ENCODE assay signal across 12 cellular contexts in genomic region chr18:36580874-36581750, GRCh38.
DNase-seq lines count a peak whose midpoint lies in the region; ATAC-seq and TF ChIP-seq lines count a peak whose summit lies in the region.
"Had no signal": no experiment of that assay in that cellular context is flagged by ENCODE, and none has a peak within 500 bp of the region (broad histone marks: within the 10 kb centered on the region; RNA-seq: fewer than 3 reads in every experiment).

No MANE protein-coding gene starts in this region.

- BruUV-seq in PC-3 (replicated peaks; lab: Mats Ljungman, UMichigan) = no TSS peak

- no peaks in the 10 kb centered on the region for H3K79me2 ChIP-seq in PC-3 (ENCODE audit: low read length)

- no peak overlapping the region for H3K4me3 ChIP-seq in PC-3 (ENCODE audit: low read length)
- H3K4me3 ChIP-seq in muscle layer of duodenum (ENCODE audit: low read depth in 1 of 2, low read length in 2 of 2) = no peak overlapping the region
- H3K4me3 ChIP-seq: SK-N-MC, upper lobe of right lung had no signal

- H3K27ac ChIP-seq in PC-3 (ENCODE audit: low read length) (peak overlapping the region; percentile 39), epithelial cell of prostate (peak overlapping the region; percentile 91), muscle layer of duodenum (ENCODE audit: low read length) (peak overlapping the region; percentile 11)
- H3K27ac ChIP-seq: SK-N-MC, upper lobe of right lung had no signal

- H3K27ac Mint-ChIP-seq in activated T-helper 2 cell treated with anti-CD3 and anti-CD28 coated beads, Interferon-gamma antibody, Interleukin-2, Interleukin-4, amounts not matched to agents 10 μg/mL and 5 μg/mL and 100 μg/mL, durations not matched to agents 14 hours and 24 hours and 36 hours = no peak overlapping the region
- H3K27ac Mint-ChIP-seq: B cell had no signal

- H3K4me2 ChIP-seq in PC-3 (ENCODE audit: low read length) = peak overlapping the region; percentile 13; the same call in 1 of the 2 replicates

- intact Hi-C loops in PC-3 (cut with micrococcal nuclease) = no loop called here
- intact Hi-C loops in activated T-helper 2 cell treated with anti-CD3 and anti-CD28 coated beads, Interferon-gamma antibody, Interleukin-2, Interleukin-4, amounts not matched to agents 10 μg/mL and 5 μg/mL and 100 μg/mL, durations not matched to agents 14 hours and 24 hours and 36 hours (cut with micrococcal nuclease) = no loop called here

- H3K9me3 ChIP-seq in PC-3 (ENCODE audit: low read length) (no peaks in the 10 kb centered on the region), muscle layer of duodenum (ENCODE audit: control insufficient read depth in 1 of 2, low read length in 2 of 2) (no peaks in the 10 kb centered on the region)
- H3K9me3 ChIP-seq: upper lobe of right lung had no signal

- no peaks in the 10 kb centered on the region for H3K9me2 ChIP-seq in PC-3 (replicated peaks; ENCODE audit: low read length)

- no peak overlapping the region for H3K9ac ChIP-seq in PC-3 (ENCODE audit: low read length)

- POLR2A ChIA-PET in PC-3 (lab: Charles Lee; ENCODE audit: unreplicated experiment) = no interaction called here

- peaks cover 2% of the 10 kb centered on the region for H3K4me1 Mint-ChIP-seq in activated T-helper 2 cell treated with anti-CD3 and anti-CD28 coated beads, Interferon-gamma antibody, Interleukin-2, Interleukin-4, amounts not matched to agents 10 μg/mL and 5 μg/mL and 100 μg/mL, durations not matched to agents 14 hours and 24 hours and 36 hours (ENCODE audit: low read depth)
- H3K4me1 Mint-ChIP-seq: B cell had no signal

- H3K4me3 Mint-ChIP-seq in activated T-helper 2 cell treated with anti-CD3 and anti-CD28 coated beads, Interferon-gamma antibody, Interleukin-2, Interleukin-4, amounts not matched to agents 10 μg/mL and 5 μg/mL and 100 μg/mL, durations not matched to agents 14 hours and 24 hours and 36 hours (ENCODE audit: low read depth) = no peak overlapping the region
- H3K4me3 Mint-ChIP-seq: B cell, nephron progenitor cell had no signal

- H3K27me3 ChIP-seq in PC-3 (ENCODE audit: low read length) = no peaks in the 10 kb centered on the region
- no peaks in the 10 kb centered on the region for H3K27me3 ChIP-seq in muscle layer of duodenum (ENCODE audit: low read depth, low read length)
- H3K27me3 ChIP-seq: upper lobe of right lung had no signal

- H3K36me3 Mint-ChIP-seq in activated T-helper 2 cell treated with anti-CD3 and anti-CD28 coated beads, Interferon-gamma antibody, Interleukin-2, Interleukin-4, amounts not matched to agents 10 μg/mL and 5 μg/mL and 100 μg/mL, durations not matched to agents 14 hours and 24 hours and 36 hours (ENCODE audit: low read depth) = no peaks in the 10 kb centered on the region

- H2AFZ ChIP-seq in PC-3 (ENCODE audit: low read length) = no peak overlapping the region

- no peak for TF ChIP-seq CTCF in PC-3 (conservative IDR thresholded peaks at IDR 0.05; ENCODE audit: low read depth, low read length)

- H3K9me3 Mint-ChIP-seq in activated T-helper 2 cell treated with anti-CD3 and anti-CD28 coated beads, Interferon-gamma antibody, Interleukin-2, Interleukin-4, amounts not matched to agents 10 μg/mL and 5 μg/mL and 100 μg/mL, durations not matched to agents 14 hours and 24 hours and 36 hours = no peaks in the 10 kb centered on the region

- H4K20me1 ChIP-seq in PC-3 (ENCODE audit: low read length) = no peaks in the 10 kb centered on the region

- peaks cover 2% of the 10 kb centered on the region for H3K27me3 Mint-ChIP-seq in activated T-helper 2 cell treated with anti-CD3 and anti-CD28 coated beads, Interferon-gamma antibody, Interleukin-2, Interleukin-4, amounts not matched to agents 10 μg/mL and 5 μg/mL and 100 μg/mL, durations not matched to agents 14 hours and 24 hours and 36 hours (ENCODE audit: low read depth)

- peak; percentile 83 for DNase-seq in AG08395 (ENCODE audit: low spot score)
- DNase-seq in PC-3 = peak; percentile 44
- DNase-seq in epithelial cell of prostate (ENCODE audit: low read depth, low spot score) = no peak
- DNase-seq in dermis blood vessel endothelial cell = no peak
- no peak for DNase-seq in activated T-helper 2 cell treated with anti-CD3 and anti-CD28 coated beads, Interferon-gamma antibody, Interleukin-2, Interleukin-4, amounts not matched to agents 10 μg/mL and 5 μg/mL and 100 μg/mL, durations not matched to agents 14 hours and 24 hours and 36 hours (ENCODE audit: low spot score)
- no peak for DNase-seq in epidermal melanocyte (ENCODE audit: insufficient read length, low spot score)
- no peak for DNase-seq in NCI-H2227 treated with DMSO at 0.1 percent for 48 hours (lab: John Stamatoyannopoulos, UW)
- DNase-seq: nephron progenitor cell, upper lobe of right lung had no signal

- H3K4me1 ChIP-seq in PC-3 (ENCODE audit: insufficient read depth, low read length) (peaks cover 14% of the 10 kb centered on the region; the same call in 1 of the 2 replicates), muscle layer of duodenum (ENCODE audit: control insufficient read depth in 1 of 2, insufficient read depth in 2 of 2, low read length in 2 of 2) (peaks cover 0 to 16% of the 10 kb centered on the region in 2 donors)
- H3K4me1 ChIP-seq: upper lobe of right lung had no signal

- ATAC-seq in PC-3 = peak; percentile 94
- ATAC-seq: upper lobe of right lung had no signal

- 0 out of 2 replicates have a peak, but pooled peaks cover 3% of the 10 kb centered on the region for H3K36me3 ChIP-seq in PC-3 (ENCODE audit: low read depth, low read length)
- no peaks in the 10 kb centered on the region for H3K36me3 ChIP-seq in muscle layer of duodenum (ENCODE audit: control insufficient read depth in 1 of 2, insufficient read depth in 2 of 2, low read length in 2 of 2)
- H3K36me3 ChIP-seq: upper lobe of right lung had no signal

- CTCF ChIA-PET in PC-3 (lab: Charles Lee) = no interaction called here

- H3F3A ChIP-seq in PC-3 (ENCODE audit: low read length, unreplicated experiment) = no peaks in the 10 kb centered on the region

Comparison
In these comparisons a context has a peak if more than half of its experiments do, and no peak if none do; other contexts are left out.
1. DNase-seq: peak in AG08395 (single experiment) and PC-3 (single experiment); none in epithelial cell of prostate (single experiment), dermis blood vessel endothelial cell (single experiment), activated T-helper 2 cell treated with anti-CD3 and anti-CD28 coated beads, Interferon-gamma antibody, Interleukin-2, Interleukin-4, amounts not matched to agents 10 μg/mL and 5 μg/mL and 100 μg/mL, durations not matched to agents 14 hours and 24 hours and 36 hours (single experiment), epidermal melanocyte (single experiment) and NCI-H2227 treated with DMSO at 0.1 percent for 48 hours (single experiment).
2. H3K27ac ChIP-seq: peak in every context shown above with its lines; median percentile 91 in epithelial cell of prostate; 39 in PC-3; 11 in muscle layer of duodenum.